Comparison of ENCODE assay signal across 19 cellular contexts in the genomic region with DNA sequence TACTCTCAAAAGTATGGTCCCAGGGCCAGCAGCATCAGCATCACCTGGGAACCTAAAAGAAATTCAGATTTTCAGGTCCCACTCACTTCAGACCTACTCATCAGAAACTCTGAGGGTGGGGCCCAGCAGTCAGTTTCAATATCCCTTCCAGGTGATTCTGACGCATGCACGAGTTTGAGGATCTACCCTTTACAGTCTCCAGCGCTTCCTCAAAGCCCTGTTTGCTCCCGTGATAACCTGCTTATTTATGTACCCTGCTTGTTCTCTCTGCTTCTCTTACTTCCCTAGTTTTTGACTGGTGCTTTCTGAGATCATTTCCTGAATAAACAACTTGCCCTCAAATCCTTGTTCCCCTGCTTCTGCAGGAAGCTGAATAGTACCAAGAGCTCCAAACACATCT.
DNase-seq lines count a peak whose midpoint lies in the region; ATAC-seq, FAIRE-seq and TF ChIP-seq lines count a peak whose summit lies in the region.
"Had no signal": no experiment of that assay in that cellular context is flagged by ENCODE, and none has a peak within 500 bp of the region (broad histone marks: within the 10 kb centered on the region; RNA-seq: fewer than 3 reads in every experiment).

No MANE protein-coding gene starts in this region.

- H3K9ac ChIP-seq in BLaER1 treated with 17β-estradiol and CSF1 and Interleukin-3, amounts not matched to agents 10 nM and 100 nM = no peak overlapping the region
- H3K9ac ChIP-seq in endothelial cell of umbilical vein (replicated peaks; ENCODE audit: extremely low read depth, insufficient read depth, low read length) = no peak overlapping the region

- H3K4me2 ChIP-seq in BLaER1 treated with 17β-estradiol and CSF1 and Interleukin-3, amounts not matched to agents 10 nM and 100 nM = peak overlapping the region in 9 of 11 experiments; percentile 0 to 79 (median 51); a peak in 14 of 22 replicates
- H3K4me2 ChIP-seq in endothelial cell of umbilical vein (ENCODE audit: insufficient read depth, low read length) = no peak overlapping the region

- no peaks in the 10 kb centered on the region for H3K36me3 ChIP-seq in BLaER1 treated with 17β-estradiol and CSF1 and Interleukin-3, amounts not matched to agents 10 nM and 100 nM
- H3K36me3 ChIP-seq in endothelial cell of umbilical vein (ENCODE audit: control insufficient read depth in 2 of 2, extremely low read depth in 1 of 2, insufficient read depth in 2 of 2, low read length in 2 of 2) = no peaks in the 10 kb centered on the region
- no peaks in the 10 kb centered on the region for H3K36me3 ChIP-seq in naive thymus-derived CD4-positive, alpha-beta T cell (ENCODE audit: control insufficient read depth in 2 of 3, insufficient read depth in 3 of 3, low read length in 3 of 3)
- H3K36me3 ChIP-seq: thyroid gland had no signal

- POLR2A ChIA-PET in endothelial cell of umbilical vein (lab: Charles Lee) = no interaction called here
- POLR2A ChIA-PET in naive thymus-derived CD4-positive, alpha-beta T cell (lab: Charles Lee) = no interaction called here

- FAIRE-seq in endothelial cell of umbilical vein (lab: Jason Lieb, UNC) = no peak
- FAIRE-seq: colon, frontal cortex had no signal

- no peak overlapping the region for H3K4me3 Mint-ChIP-seq in naive thymus-derived CD4-positive, alpha-beta T cell
- no peak overlapping the region for H3K4me3 Mint-ChIP-seq in HFFc6
- H3K4me3 Mint-ChIP-seq: activated naive CD4-positive, alpha-beta T cell treated with anti-CD3 and anti-CD28 coated beads, Interleukin-2, amount 50 U/mL, for 24 hours; activated T-cell treated with anti-CD3 and anti-CD28 coated beads, Interleukin-2, amount 50 U/mL, for 4 hours; stimulated activated effector memory CD8-positive, alpha-beta T cell treated with anti-CD3 and anti-CD28 coated beads, Interleukin-12 subunit alpha, Interleukin-12 subunit beta, amount 100 ng/mL, for 72 hours; T-helper 17 cell had no signal

- no peaks in the 10 kb centered on the region for H3K79me2 ChIP-seq in endothelial cell of umbilical vein (ENCODE audit: control insufficient read depth, insufficient read depth, low read length)

- no peaks in the 10 kb centered on the region for H3K9me1 ChIP-seq in endothelial cell of umbilical vein (replicated peaks; ENCODE audit: control insufficient read depth, extremely low read depth, insufficient read depth, low read length)

- no peak overlapping the region for H3K27ac Mint-ChIP-seq in naive thymus-derived CD4-positive, alpha-beta T cell
- no peak overlapping the region for H3K27ac Mint-ChIP-seq in HFFc6
- H3K27ac Mint-ChIP-seq: activated naive CD4-positive, alpha-beta T cell treated with anti-CD3 and anti-CD28 coated beads, Interleukin-2, amount 50 U/mL, for 24 hours; stimulated activated effector memory CD8-positive, alpha-beta T cell treated with anti-CD3 and anti-CD28 coated beads, Interleukin-12 subunit alpha, Interleukin-12 subunit beta, amount 100 ng/mL, for 72 hours; T-helper 17 cell had no signal

- intact Hi-C loops in endothelial cell of umbilical vein (cut with micrococcal nuclease) = no loop called here
- intact Hi-C loops in naive thymus-derived CD4-positive, alpha-beta T cell (cut with micrococcal nuclease) = no loop called here

- peaks cover 0 to 2% (median 0%) of the 10 kb centered on the region in 11 donors for H3K9me3 Mint-ChIP-seq in naive thymus-derived CD4-positive, alpha-beta T cell
- H3K9me3 Mint-ChIP-seq in HFFc6 = peaks cover 54% of the 10 kb centered on the region
- H3K9me3 Mint-ChIP-seq: activated naive CD4-positive, alpha-beta T cell treated with anti-CD3 and anti-CD28 coated beads, Interleukin-2, amount 50 U/mL, for 24 hours; activated T-cell treated with anti-CD3 and anti-CD28 coated beads, Interleukin-2, amount 50 U/mL, for 4 hours; stimulated activated effector memory CD8-positive, alpha-beta T cell treated with anti-CD3 and anti-CD28 coated beads, Interleukin-12 subunit alpha, Interleukin-12 subunit beta, amount 100 ng/mL, for 72 hours had no signal

- DNase-seq in KBM-7 (peak; percentile 5), endothelial cell of umbilical vein (ENCODE audit: low read depth, low spot score) (peak; percentile 14), cortex of kidney (lab: John Stamatoyannopoulos, UW) (no peak), HFFc6 (no peak), NCI-H187 (lab: John Stamatoyannopoulos, UW) (no peak), COR-L47 (lab: John Stamatoyannopoulos, UW) (no peak)
- DNase-seq in naive thymus-derived CD4-positive, alpha-beta T cell = no peak
- DNase-seq: activated T-cell treated with anti-CD3 and anti-CD28 coated beads, Interleukin-2, amount 50 U/mL, for 4 hours; NCI-H1092 treated with DMSO at 0.1 percent for 48 hours; NCI-H2081; NCI-H510A treated with DMSO at 0.1 percent for 48 hours; SHP77 treated with DMSO at 0.1 percent for 48 hours; T-helper 17 cell; thyroid gland had no signal

- no peak for TF ChIP-seq POLR2A in endothelial cell of umbilical vein (IDR thresholded peaks at IDR 0.05; ENCODE audit: low read depth, low read length)

- no peaks in the 10 kb centered on the region for H3K27me3 ChIP-seq in BLaER1 treated with 17β-estradiol and CSF1 and Interleukin-3, amounts not matched to agents 10 nM and 100 nM
- peaks cover 0 to 2% of the 10 kb centered on the region in 2 experiments for H3K27me3 ChIP-seq in endothelial cell of umbilical vein (ENCODE audit: control insufficient read depth in 2 of 2, insufficient read depth in 2 of 2, low read length in 2 of 2)
- H3K27me3 ChIP-seq in naive thymus-derived CD4-positive, alpha-beta T cell (ENCODE audit: control insufficient read depth in 2 of 2, insufficient read depth in 2 of 2, low read length in 2 of 2) = no peaks in the 10 kb centered on the region
- H3K27me3 ChIP-seq: thyroid gland had no signal

- H3K4me3 ChIP-seq in BLaER1 treated with 17β-estradiol and CSF1 and Interleukin-3, amounts not matched to agents 10 nM and 100 nM = no peak overlapping the region
- no peak overlapping the region for H3K4me3 ChIP-seq in endothelial cell of umbilical vein (replicated peaks in 1 of 3; ENCODE audit: insufficient read depth in 1 of 3, low read depth in 1 of 3, low read length in 3 of 3)
- no peak overlapping the region for H3K4me3 ChIP-seq in naive thymus-derived CD4-positive, alpha-beta T cell (ENCODE audit: low read length)
- H3K4me3 ChIP-seq: thyroid gland had no signal

- CTCF ChIA-PET in endothelial cell of umbilical vein (lab: Charles Lee) = no interaction called here
- CTCF ChIA-PET in naive thymus-derived CD4-positive, alpha-beta T cell (lab: Charles Lee) = no interaction called here

- H3K9me3 ChIP-seq in BLaER1 treated with 17β-estradiol and CSF1 and Interleukin-3, amounts not matched to agents 10 nM and 100 nM (replicated peaks in 1 of 11) = 0 out of 22 replicates have a peak, but pooled peaks cover 0 to 3% (median 0%) of the 10 kb centered on the region in 11 experiments
- no peaks in the 10 kb centered on the region for H3K9me3 ChIP-seq in endothelial cell of umbilical vein (replicated peaks; ENCODE audit: control insufficient read depth, insufficient read depth, low read length)
- no peaks in the 10 kb centered on the region for H3K9me3 ChIP-seq in naive thymus-derived CD4-positive, alpha-beta T cell (ENCODE audit: control insufficient read depth in 2 of 3, low read length in 3 of 3)
- H3K9me3 ChIP-seq: thyroid gland had no signal

- no peaks in the 10 kb centered on the region for H4K20me1 ChIP-seq in BLaER1 treated with 17β-estradiol and CSF1 and Interleukin-3, amounts not matched to agents 10 nM and 100 nM
- H4K20me1 ChIP-seq in endothelial cell of umbilical vein (replicated peaks; ENCODE audit: control insufficient read depth, extremely low read depth, insufficient read depth, low read length) = no peaks in the 10 kb centered on the region

- H3K27me3 Mint-ChIP-seq in naive thymus-derived CD4-positive, alpha-beta T cell = peaks cover 0 to 5% (median 0%) of the 10 kb centered on the region in 5 donors
- peaks cover 4% of the 10 kb centered on the region; the same call in 1 of the 2 replicates for H3K27me3 Mint-ChIP-seq in HFFc6 (ENCODE audit: insufficient read depth)
- H3K27me3 Mint-ChIP-seq: activated naive CD4-positive, alpha-beta T cell treated with anti-CD3 and anti-CD28 coated beads, Interleukin-2, amount 50 U/mL, for 24 hours had no signal

- no TSS peak for BruUV-seq in endothelial cell of umbilical vein (replicated peaks; lab: Mats Ljungman, UMichigan)

- peaks cover 0 to 4% (median 0%) of the 10 kb centered on the region in 7 donors for H3K4me1 Mint-ChIP-seq in naive thymus-derived CD4-positive, alpha-beta T cell
- no peaks in the 10 kb centered on the region for H3K4me1 Mint-ChIP-seq in HFFc6 (ENCODE audit: low read depth)
- H3K4me1 Mint-ChIP-seq: activated naive CD4-positive, alpha-beta T cell treated with anti-CD3 and anti-CD28 coated beads, Interleukin-2, amount 50 U/mL, for 24 hours had no signal

- H3K36me3 Mint-ChIP-seq in naive thymus-derived CD4-positive, alpha-beta T cell = no peaks in the 10 kb centered on the region
- no peaks in the 10 kb centered on the region; the same call in 1 of the 2 replicates for H3K36me3 Mint-ChIP-seq in HFFc6 (ENCODE audit: low read depth)
- H3K36me3 Mint-ChIP-seq: activated naive CD4-positive, alpha-beta T cell treated with anti-CD3 and anti-CD28 coated beads, Interleukin-2, amount 50 U/mL, for 24 hours; stimulated activated effector memory CD8-positive, alpha-beta T cell treated with anti-CD3 and anti-CD28 coated beads, Interleukin-12 subunit alpha, Interleukin-12 subunit beta, amount 100 ng/mL, for 72 hours had no signal

- TF ChIP-seq CTCF in endothelial cell of umbilical vein (IDR thresholded peaks at IDR 0.05; ENCODE audit: extremely low read depth in 1 of 2, insufficient read depth in 1 of 2, low read depth in 1 of 2, low read length in 2 of 2) (no peak), HFFc6 (IDR thresholded peaks at IDR 0.05) (no peak)

- in situ Hi-C loops in KBM-7 (cut with MboI; ENCODE audit: low pct_unique_long_range_greater_than_20kb, low sequenced_read_pairs) = no loop called here

- ATAC-seq in naive thymus-derived CD4-positive, alpha-beta T cell = peak; percentile 61
- ATAC-seq: activated T-cell treated with anti-CD3 and anti-CD28 coated beads, Interleukin-2, amount 50 U/mL, for 4 hours; stimulated activated effector memory CD8-positive, alpha-beta T cell treated with anti-CD3 and anti-CD28 coated beads, Interleukin-12 subunit alpha, Interleukin-12 subunit beta, amount 100 ng/mL, for 72 hours; T-helper 17 cell had no signal

- dilution Hi-C loops in endothelial cell of umbilical vein (cut with MboI; ENCODE audit: extremely low pct_ligation_motif_present, low sequenced_read_pairs) = no loop called here

- peak overlapping the region in 4 of 11 experiments; percentile 13 to 43 (median 32); a peak in 5 of 22 replicates for H3K27ac ChIP-seq in BLaER1 treated with 17β-estradiol and CSF1 and Interleukin-3, amounts not matched to agents 10 nM and 100 nM
- no peak overlapping the region for H3K27ac ChIP-seq in endothelial cell of umbilical vein (ENCODE audit: insufficient read depth, low read depth, low read length)
- no peak overlapping the region for H3K27ac ChIP-seq in naive thymus-derived CD4-positive, alpha-beta T cell (ENCODE audit: low read depth, low read length)
- H3K27ac ChIP-seq: thyroid gland had no signal

- no peak overlapping the region for H2AFZ ChIP-seq in endothelial cell of umbilical vein (ENCODE audit: low read depth, low read length)

- peaks cover 0 to 38% (median 13%) of the 10 kb centered on the region in 10 experiments; a peak in 14 of 20 replicates for H3K4me1 ChIP-seq in BLaER1 treated with 17β-estradiol and CSF1 and Interleukin-3, amounts not matched to agents 10 nM and 100 nM
- no peaks in the 10 kb centered on the region for H3K4me1 ChIP-seq in endothelial cell of umbilical vein (ENCODE audit: control insufficient read depth, extremely low read depth, insufficient read depth, low read length)
- no peaks in the 10 kb centered on the region for H3K4me1 ChIP-seq in naive thymus-derived CD4-positive, alpha-beta T cell (ENCODE audit: control insufficient read depth in 2 of 2, insufficient read depth in 2 of 2, low read length in 2 of 2)
- H3K4me1 ChIP-seq: thyroid gland had no signal

Comparison
In these comparisons a context has a peak if more than half of its experiments do, and no peak if none do; other contexts are left out.
1. DNase-seq: peak in KBM-7 (single experiment) and endothelial cell of umbilical vein (single experiment); none in naive thymus-derived CD4-positive, alpha-beta T cell (0 of 9), cortex of kidney (single experiment), HFFc6 (single experiment), NCI-H187 (0 of 2) and COR-L47 (single experiment).